In the genomic region with DNA sequence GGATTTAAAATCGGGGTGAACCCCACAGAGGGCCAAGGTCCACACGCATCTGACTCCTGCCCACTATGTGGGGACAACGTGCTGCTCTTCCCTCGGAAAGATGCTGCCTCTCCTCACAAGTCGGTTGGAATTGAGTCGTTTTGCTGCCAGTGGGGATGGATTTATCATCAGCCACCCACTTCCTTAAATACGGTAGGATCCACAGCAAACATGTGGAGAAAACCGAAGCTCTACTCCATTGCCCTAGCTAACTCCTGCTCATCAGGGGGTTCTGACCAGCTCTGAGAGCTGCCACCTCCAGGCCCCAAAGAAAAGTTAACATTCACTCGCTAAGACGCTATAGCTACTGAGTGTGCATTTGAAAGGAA, we compare ENCODE assay signal across 8 cellular contexts.
A peak's percentile ranks its signal among the peaks of the same experiment; 100 is the strongest.
DNase-seq lines count a peak whose midpoint lies in the region; ATAC-seq, FAIRE-seq and TF ChIP-seq lines count a peak whose summit lies in the region.

No MANE protein-coding gene starts in this region.

- FAIRE-seq in GM18507 (lab: Jason Lieb, UNC): peak; percentile 39

- no peak overlapping the region for H3K27ac ChIP-seq in iPS-20b (ENCODE audit: low read length)
- H3K27ac ChIP-seq in spleen: peak overlapping the region in 7 of 8 donors; percentile 87 to 93 (median 90)

- peaks cover 16% of the 10 kb centered on the region for H3K36me3 Mint-ChIP-seq in activated naive CD8-positive, alpha-beta T cell treated with anti-CD3 and anti-CD28 coated beads for 36 hours

- no peaks in the 10 kb centered on the region for H3K9me3 Mint-ChIP-seq in activated naive CD8-positive, alpha-beta T cell treated with anti-CD3 and anti-CD28 coated beads for 36 hours

- WGBS in spleen, 5 donors: 4 to 10% (median 7%) methylated on average over 10 of the region's 10 CpGs

- intact Hi-C loops in spleen (cut with DNase I; ENCODE audit: low total_unique reads): no loop called here

- no peaks in the 10 kb centered on the region for H3K27me3 Mint-ChIP-seq in activated naive CD8-positive, alpha-beta T cell treated with anti-CD3 and anti-CD28 coated beads for 36 hours

- H3K27ac Mint-ChIP-seq in activated naive CD8-positive, alpha-beta T cell treated with anti-CD3 and anti-CD28 coated beads for 36 hours: peak overlapping the region; percentile 96

- peak overlapping the region; percentile 67; the same call in 1 of the 2 replicates for H3K9ac ChIP-seq in iPS-20b (ENCODE audit: low read depth, low read length)

- CTCF ChIA-PET in AG04449 (lab: Yijun Ruan, JAX): interaction anchor here (2.0 to 20.8 kb wide), 4 partner anchors 10 to 222 kb away, joined by 6 to 666 read pairs (median 156); partner anchors contain the start of gene WIPF1

- peaks cover 6% of the 10 kb centered on the region; the same call in 1 of the 2 replicates for H3K4me1 ChIP-seq in iPS-20b (ENCODE audit: insufficient read depth, low read length)
- peaks cover 13 to 76% (median 38%) of the 10 kb centered on the region in 6 donors for H3K4me1 ChIP-seq in spleen

- H3K9me3 ChIP-seq in iPS-20b (ENCODE audit: insufficient read depth, low read depth, low read length): no peaks in the 10 kb centered on the region
- no peaks in the 10 kb centered on the region for H3K9me3 ChIP-seq in spleen

- H3K4me1 Mint-ChIP-seq in activated naive CD8-positive, alpha-beta T cell treated with anti-CD3 and anti-CD28 coated beads for 36 hours: peaks cover 60% of the 10 kb centered on the region

- no peak for ATAC-seq in HG03175 (IDR thresholded peaks at IDR 0.05; ENCODE audit: unreplicated experiment)

- H3K36me3 ChIP-seq in iPS-20b (ENCODE audit: insufficient read depth, low read depth, low read length) (no peaks in the 10 kb centered on the region), spleen (no peaks in the 10 kb centered on the region)

- peak overlapping the region; percentile 80 for H3K4me3 ChIP-seq in AG04449 (ENCODE audit: low read depth, low read length)
- H3K4me3 ChIP-seq in iPS-20b (ENCODE audit: low read length): peak overlapping the region; percentile 72
- peak overlapping the region; percentile 70 to 94 (median 88) for H3K4me3 ChIP-seq in spleen

- TF ChIP-seq CTCF in AG04449 (IDR thresholded peaks at IDR 0.05; ENCODE audit: insufficient read depth, low read length, missing control alignments) (peak; percentile 35), spleen (IDR thresholded peaks at IDR 0.05 in 8 of 11, conservative IDR thresholded peaks at IDR 0.05 in 3 of 11) (peak in 1 of 11 experiments; percentile 10)

- peak overlapping the region; percentile 91 for H3K4me3 Mint-ChIP-seq in activated naive CD8-positive, alpha-beta T cell treated with anti-CD3 and anti-CD28 coated beads for 36 hours

- TF ChIP-seq POLR2A in spleen (IDR thresholded peaks at IDR 0.05): no peak

- DNase-seq in AG04449 (ENCODE audit: low read depth, low spot score): no peak
- DNase-seq in GM18507 (ENCODE audit: extremely low spot score, insufficient read length, low read depth): no peak
- DNase-seq in MV-4-11 (lab: John Stamatoyannopoulos, UW): peak; percentile 56
- DNase-seq in activated naive CD8-positive, alpha-beta T cell treated with anti-CD3 and anti-CD28 coated beads for 36 hours: peak; percentile 18
- DNase-seq in spleen: no peak
- DNase-seq in NCI-H2171 (lab: John Stamatoyannopoulos, UW): no peak

- peaks cover 54% of the 10 kb centered on the region for H3K27me3 ChIP-seq in iPS-20b (ENCODE audit: insufficient read depth, low read length)
- no peaks in the 10 kb centered on the region for H3K27me3 ChIP-seq in spleen (replicated peaks in 1 of 7)

- POLR2A ChIA-PET in AG04449 (lab: Yijun Ruan, JAX): interaction anchor here (0.6 to 0.8 kb wide), 3 partner anchors 9 to 101 kb away, joined by 3 read pairs; no protein-coding TSS in a partner anchor

Comparison
In these comparisons a context has a peak if more than half of its experiments do, and no peak if none do; other contexts are left out.
1. DNase-seq: peak in MV-4-11 (single experiment) and activated naive CD8-positive, alpha-beta T cell treated with anti-CD3 and anti-CD28 coated beads for 36 hours (single experiment); none in AG04449 (single experiment), GM18507 (single experiment), spleen (single experiment) and NCI-H2171 (single experiment).
2. Peak in every context shown above with its lines, with median percentiles within 50 percentile points of each other: H3K4me3 ChIP-seq.